ENCODE assay signal across 19 cellular contexts in the genomic region with DNA sequence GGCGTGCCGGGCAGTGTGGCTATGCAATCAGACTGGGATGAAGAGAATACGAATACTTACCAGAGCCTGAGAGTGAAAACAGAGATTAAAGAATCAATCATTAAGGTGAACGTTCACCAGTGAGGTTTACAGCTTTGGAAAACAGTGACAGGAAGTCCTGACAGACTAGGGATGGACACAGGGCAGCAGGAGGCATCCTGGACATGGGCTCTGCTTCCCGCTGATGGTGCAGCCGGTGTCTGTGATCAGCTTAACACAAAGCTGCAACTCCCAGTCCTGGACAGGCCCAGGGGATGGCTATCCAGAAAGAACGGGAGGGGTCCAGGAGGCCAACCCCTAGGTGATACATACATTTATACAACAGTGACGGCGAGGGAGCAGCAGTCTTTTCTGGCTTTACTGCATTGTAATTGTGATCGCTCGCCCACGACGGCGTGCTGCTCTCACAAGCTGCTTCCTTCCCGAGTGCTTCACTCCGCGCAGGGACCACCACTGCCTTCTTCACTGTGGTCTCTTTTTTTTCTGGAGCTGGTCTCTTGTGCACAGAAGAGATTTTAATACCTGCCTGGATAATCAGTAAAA. TPM values are rescaled to one million over a fixed set of nuclear protein-coding genes. Genes with fewer than 3 reads are reported as not detected.
DNase-seq lines count a peak whose midpoint lies in the region; ATAC-seq and TF ChIP-seq lines count a peak whose summit lies in the region.
"Had no signal": no experiment of that assay in that cellular context is flagged by ENCODE, and none has a peak within 500 bp of the region (broad histone marks: within the 10 kb centered on the region; RNA-seq: fewer than 3 reads in every experiment).

No MANE protein-coding gene starts in this region.

- H4K20me1 ChIP-seq in BLaER1, result peaks cover 93% of the 10 kb centered on the region

- CTCF ChIA-PET in CD8-positive, alpha-beta T cell (lab: Charles Lee), result interaction anchor here (0.7 to 3.0 kb wide), 3 partner anchors 8 to 74 kb away, joined by 3 to 12 read pairs (median 3); no protein-coding TSS in a partner anchor
- CTCF ChIA-PET in activated CD8-positive, alpha-beta T cell treated with anti-CD3 and anti-CD28 coated beads for 36 hours (lab: Charles Lee), result interaction anchor here (0.6 to 1.2 kb wide), 2 partner anchors 12 to 23 kb away, joined by 3 read pairs; no protein-coding TSS in a partner anchor

- H3K27me3 Mint-ChIP-seq in CD8-positive, alpha-beta T cell (ENCODE audit: low read depth), result no peaks in the 10 kb centered on the region
- no peaks in the 10 kb centered on the region for H3K27me3 Mint-ChIP-seq in activated CD8-positive, alpha-beta T cell treated with anti-CD3 and anti-CD28 coated beads for 36 hours
- H3K27me3 Mint-ChIP-seq in endodermal cell (ENCODE audit: insufficient read depth), result no peaks in the 10 kb centered on the region
- H3K27me3 Mint-ChIP-seq: CD4-positive, alpha-beta memory T cell had no signal

- H3K4me1 ChIP-seq in BLaER1 (peaks cover 30% of the 10 kb centered on the region), endodermal cell (ENCODE audit: control insufficient read depth, insufficient read depth, low read length) (peaks cover 2% of the 10 kb centered on the region), left lung (peaks cover 0 to 2% of the 10 kb centered on the region in 2 donors), gastroesophageal sphincter (peaks cover 0 to 29% (median 0%) of the 10 kb centered on the region in 3 donors)
- H3K4me1 ChIP-seq in CD8-positive, alpha-beta T cell (ENCODE audit: insufficient read depth, low read length), result peaks cover 11% of the 10 kb centered on the region

- no peak for TF ChIP-seq CTCF in CD8-positive, alpha-beta T cell (IDR thresholded peaks at IDR 0.05)
- TF ChIP-seq CTCF in activated CD8-positive, alpha-beta T cell treated with anti-CD3 and anti-CD28 coated beads for 36 hours (IDR thresholded peaks at IDR 0.05), result no peak
- TF ChIP-seq CTCF in endodermal cell (conservative IDR thresholded peaks at IDR 0.05) (no peak), left lung (IDR thresholded peaks at IDR 0.05) (no peak), gastroesophageal sphincter (IDR thresholded peaks at IDR 0.05) (no peak)

- H3K27ac ChIP-seq in BLaER1 (no peak overlapping the region), endodermal cell (ENCODE audit: low read depth, low read length) (no peak overlapping the region), left lung (no peak overlapping the region), gastroesophageal sphincter (no peak overlapping the region)
- no peak overlapping the region for H3K27ac ChIP-seq in CD8-positive, alpha-beta T cell (ENCODE audit: low read depth, low read length)

- H3K4me3 ChIP-seq in BLaER1 (no peak overlapping the region), endodermal cell (ENCODE audit: low read length) (no peak overlapping the region), left lung (no peak overlapping the region), gastroesophageal sphincter (no peak overlapping the region)
- no peak overlapping the region for H3K4me3 ChIP-seq in CD8-positive, alpha-beta T cell (ENCODE audit: low read depth, low read length)
- H3K4me3 ChIP-seq: GM12878 had no signal

- DNase-seq in CD8-positive, alpha-beta T cell, result no peak
- DNase-seq in activated CD8-positive, alpha-beta T cell treated with anti-CD3 and anti-CD28 coated beads for 36 hours, result no peak
- DNase-seq in endodermal cell, result no peak
- no peak for DNase-seq in DMS79 (lab: John Stamatoyannopoulos, UW)
- no peak for DNase-seq in left lung
- DNase-seq: ACHN; CD4-positive, alpha-beta memory T cell; DND-41; GDM1; KBM-7; MV-4-11; NCI-H1417 treated with DMSO at 0.1 percent for 48 hours; NCI-H1930; NCI-H2171; NCI-H446 treated with DMSO at 0.1 percent for 48 hours; NK-92 treated with Interleukin-12 subunit alpha and Interleukin-12 subunit beta, amount 100 ng/mL, for 24 hours had no signal

- intact Hi-C loops in CD8-positive, alpha-beta T cell (cut with DNase I, micrococcal nuclease), result loop anchor here in 1 of 2 experiments (2.0 kb wide), 1 partner anchor 15 kb away; no protein-coding TSS in a partner anchor
- intact Hi-C loops in activated CD8-positive, alpha-beta T cell treated with anti-CD3 and anti-CD28 coated beads for 36 hours (cut with micrococcal nuclease), result loop anchor here (10.0 kb wide), 1 partner anchor 49 kb away; the partner anchor contains the start of gene SLC17A9
- intact Hi-C loops in left lung (cut with DNase I), result no loop called here

- no peaks in the 10 kb centered on the region for H3K9me3 Mint-ChIP-seq in CD8-positive, alpha-beta T cell
- H3K9me3 Mint-ChIP-seq in activated CD8-positive, alpha-beta T cell treated with anti-CD3 and anti-CD28 coated beads for 36 hours, result no peaks in the 10 kb centered on the region
- H3K9me3 Mint-ChIP-seq in endodermal cell, result no peaks in the 10 kb centered on the region

- no peak for ATAC-seq in CD8-positive, alpha-beta T cell
- no peak for ATAC-seq in activated CD8-positive, alpha-beta T cell treated with anti-CD3 and anti-CD28 coated beads for 36 hours
- ATAC-seq in left lung, result no peak
- ATAC-seq in gastroesophageal sphincter, result no peak
- ATAC-seq: GM12878 had no signal

- TF ChIP-seq POLR2A in gastroesophageal sphincter (IDR thresholded peaks at IDR 0.05), result no peak

- no peaks in the 10 kb centered on the region for H3K9me3 ChIP-seq in BLaER1
- no peaks in the 10 kb centered on the region for H3K9me3 ChIP-seq in CD8-positive, alpha-beta T cell (ENCODE audit: low read length)
- H3K9me3 ChIP-seq in endodermal cell (ENCODE audit: control insufficient read depth, low read length), result no peaks in the 10 kb centered on the region
- no peaks in the 10 kb centered on the region for H3K9me3 ChIP-seq in left lung
- H3K9me3 ChIP-seq in gastroesophageal sphincter, result no peaks in the 10 kb centered on the region

- no peak for TF ChIP-seq EP300 in gastroesophageal sphincter (IDR thresholded peaks at IDR 0.05)

- H3K36me3 ChIP-seq in BLaER1 (peaks cover 98% of the 10 kb centered on the region), endodermal cell (ENCODE audit: control insufficient read depth, insufficient read depth, low read length) (peaks cover 96% of the 10 kb centered on the region), left lung (peaks cover 20 to 99% of the 10 kb centered on the region in 2 donors), gastroesophageal sphincter (peaks cover 0 to 100% of the 10 kb centered on the region in 2 donors)
- peaks cover 90% of the 10 kb centered on the region for H3K36me3 ChIP-seq in CD8-positive, alpha-beta T cell (ENCODE audit: insufficient read depth, low read length)

- no peak overlapping the region for H3K4me2 ChIP-seq in BLaER1

- H3K27me3 ChIP-seq in BLaER1, result no peaks in the 10 kb centered on the region
- no peaks in the 10 kb centered on the region for H3K27me3 ChIP-seq in CD8-positive, alpha-beta T cell (ENCODE audit: insufficient read depth, low read length)
- no peaks in the 10 kb centered on the region for H3K27me3 ChIP-seq in endodermal cell (ENCODE audit: control insufficient read depth, insufficient read depth, low read length, poor library complexity, severe bottlenecking)
- no peaks in the 10 kb centered on the region for H3K27me3 ChIP-seq in left lung
- no peaks in the 10 kb centered on the region for H3K27me3 ChIP-seq in gastroesophageal sphincter

- WGBS in endodermal cell (ENCODE audit: insufficient coverage in 1 of 2, insufficient read length in 1 of 2), 2 experiments, result 94 to 95% methylated on average over 17 of the region's 17 CpGs
- 73 to 92% methylated on average over 7 to 9 of the region's 17 CpGs for WGBS in gastroesophageal sphincter (ENCODE audit: low coverage in 1 of 2), 2 donors

- no peak overlapping the region for H3K4me3 Mint-ChIP-seq in CD8-positive, alpha-beta T cell
- no peak overlapping the region for H3K4me3 Mint-ChIP-seq in activated CD8-positive, alpha-beta T cell treated with anti-CD3 and anti-CD28 coated beads for 36 hours
- H3K4me3 Mint-ChIP-seq in endodermal cell, result no peak overlapping the region
- H3K4me3 Mint-ChIP-seq: CD4-positive, alpha-beta memory T cell had no signal

- peak overlapping the region; percentile 46 for H3K27ac Mint-ChIP-seq in CD8-positive, alpha-beta T cell
- H3K27ac Mint-ChIP-seq in activated CD8-positive, alpha-beta T cell treated with anti-CD3 and anti-CD28 coated beads for 36 hours, result peak overlapping the region; percentile 3
- peak overlapping the region; percentile 44 for H3K27ac Mint-ChIP-seq in endodermal cell

- POLR2A ChIA-PET in CD8-positive, alpha-beta T cell (lab: Charles Lee), result no interaction called here
- POLR2A ChIA-PET in activated CD8-positive, alpha-beta T cell treated with anti-CD3 and anti-CD28 coated beads for 36 hours (lab: Charles Lee), result interaction anchor here (0.7 to 6.4 kb wide), 2 partner anchors 14 to 32 kb away, joined by 3 to 50 read pairs; no protein-coding TSS in a partner anchor

- peaks cover 24% of the 10 kb centered on the region for H3K4me1 Mint-ChIP-seq in CD8-positive, alpha-beta T cell (ENCODE audit: low read depth)
- H3K4me1 Mint-ChIP-seq in activated CD8-positive, alpha-beta T cell treated with anti-CD3 and anti-CD28 coated beads for 36 hours (ENCODE audit: low read depth), result peaks cover 30% of the 10 kb centered on the region
- H3K4me1 Mint-ChIP-seq in endodermal cell, result peaks cover 11% of the 10 kb centered on the region

- peaks cover 89% of the 10 kb centered on the region for H3K36me3 Mint-ChIP-seq in CD8-positive, alpha-beta T cell
- H3K36me3 Mint-ChIP-seq in activated CD8-positive, alpha-beta T cell treated with anti-CD3 and anti-CD28 coated beads for 36 hours (ENCODE audit: low read depth), result peaks cover 71% of the 10 kb centered on the region
- H3K36me3 Mint-ChIP-seq in endodermal cell (ENCODE audit: low read depth), result peaks cover 84% of the 10 kb centered on the region

- H3K9ac ChIP-seq in BLaER1, result peak overlapping the region; percentile 17; the same call in 1 of the 2 replicates
- no peak overlapping the region for H3K9ac ChIP-seq in endodermal cell (ENCODE audit: extremely low read depth, low read length, poor library complexity, severe bottlenecking)

RNA-seq across cellular contexts. Expression of gene DIDO1, which starts 20.7 kb away (rescaled TPM):
- 10 to 100 TPM; 44.7 to 46.6 TPM for total RNA-seq in CD8-positive, alpha-beta T cell
- total RNA-seq in activated CD8-positive, alpha-beta T cell treated with anti-CD3 and anti-CD28 coated beads for 36 hours, result 10 to 100 TPM; 45.9 to 47.4 TPM
- total RNA-seq in endodermal cell, result 10 to 100 TPM; 53.5 to 68.3 TPM
- 47.8 TPM for polyA plus RNA-seq in endodermal cell (2013, experiment 1 of 2)
- 43.0 TPM for polyA plus RNA-seq in endodermal cell (2013, experiment 2 of 2)
- 10 to 100 TPM; 38.1 to 45.7 TPM for total RNA-seq in left lung
- total RNA-seq in gastroesophageal sphincter, result 10 to 100 TPM; 49.5 to 75.8 (median 66.5) TPM

RNA-seq across cellular contexts. Expression of gene GID8, which starts 32.3 kb away (rescaled TPM):
- total RNA-seq in CD8-positive, alpha-beta T cell, result 10 to 100 TPM; 48.7 to 48.8 TPM
- total RNA-seq in activated CD8-positive, alpha-beta T cell treated with anti-CD3 and anti-CD28 coated beads for 36 hours, result 10 to 100 TPM; 39.2 to 42.2 TPM
- total RNA-seq in endodermal cell (10 to 100 TPM; 51.5 to 52.1 TPM), left lung (10 to 100 TPM; 24.5 to 25.4 TPM), gastroesophageal sphincter (10 to 100 TPM; 23.2 to 34.8 (median 27.9) TPM)
- 47.3 TPM for polyA plus RNA-seq in endodermal cell (2013, experiment 1 of 2)
- polyA plus RNA-seq in endodermal cell (2013, experiment 2 of 2), result 41.8 TPM

RNA-seq across cellular contexts. Expression of gene TCFL5, which starts 44.0 kb away (rescaled TPM):
- 1 to 10 TPM; 4.3 to 4.8 TPM for total RNA-seq in CD8-positive, alpha-beta T cell
- 1 to 10 TPM; 7.5 to 7.6 TPM for total RNA-seq in activated CD8-positive, alpha-beta T cell treated with anti-CD3 and anti-CD28 coated beads for 36 hours
- total RNA-seq in endodermal cell, result 10 to 100 TPM; 15.8 to 17.4 TPM
- 21.1 TPM for polyA plus RNA-seq in endodermal cell (2013, experiment 1 of 2)
- 22.4 TPM for polyA plus RNA-seq in endodermal cell (2013, experiment 2 of 2)
- total RNA-seq in left lung, result 1 to 10 TPM; 7.4 to 8.5 TPM
- total RNA-seq in gastroesophageal sphincter, result 10 to 100 TPM; 12.0 to 28.9 (median 13.8) TPM

RNA-seq across cellular contexts. Expression of gene SLC17A9, which starts 46.9 kb away (rescaled TPM):
- 10 to 100 TPM; 19.1 to 22.6 TPM for total RNA-seq in CD8-positive, alpha-beta T cell
- total RNA-seq in activated CD8-positive, alpha-beta T cell treated with anti-CD3 and anti-CD28 coated beads for 36 hours, result 10 to 100 TPM; 78.5 to 78.7 TPM
- 10 to 100 TPM in 1 of 2 donors, 1 to 10 TPM in 1; 8.9 to 10.2 TPM for total RNA-seq in endodermal cell
- 3.2 TPM for polyA plus RNA-seq in endodermal cell (2013, experiment 1 of 2)
- 3.4 TPM for polyA plus RNA-seq in endodermal cell (2013, experiment 2 of 2)
- 10 to 100 TPM; 16.1 to 18.1 TPM for total RNA-seq in left lung
- 1 to 10 TPM; 1.3 to 4.6 (median 2.8) TPM for total RNA-seq in gastroesophageal sphincter
